ENCODE assay signal across 9 cellular contexts in the genomic region with DNA sequence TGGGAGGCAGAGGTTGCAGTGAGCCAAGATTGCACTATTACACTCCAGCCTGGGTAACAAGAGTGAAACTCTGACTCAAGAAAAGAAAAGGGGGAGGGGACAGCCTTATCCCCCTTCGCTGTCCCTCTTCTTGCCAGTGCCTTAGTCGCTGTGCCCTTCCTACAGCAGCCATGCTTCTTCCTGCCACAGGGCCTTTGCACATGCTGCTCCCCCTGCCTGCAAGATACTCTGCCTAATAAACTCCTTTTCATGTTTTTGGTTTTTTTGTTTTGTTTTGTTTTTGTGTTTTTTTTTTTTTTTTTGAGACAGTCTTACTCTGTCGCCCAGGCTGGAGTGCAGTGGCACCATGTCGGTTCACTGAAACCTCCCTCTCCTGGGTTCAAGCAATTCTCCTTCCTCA. TPM values are rescaled to one million over a fixed set of nuclear protein-coding genes. Genes with fewer than 3 reads are reported as not detected.
"Had no signal": no experiment of that assay in that cellular context is flagged by ENCODE, and none has a peak within 500 bp of the region (broad histone marks: within the 10 kb centered on the region; RNA-seq: fewer than 3 reads in every experiment).

No MANE protein-coding gene starts in this region.

- H3K4me3 ChIP-seq: GM12878 had no signal

- FAIRE-seq: G401.6, GM12878, GM12891, GM12892, GM18507, GM19239 had no signal

- DNase-seq: GDM1, GF-D8 had no signal

- ATAC-seq: GM12878 had no signal

RNA-seq across cellular contexts. Expression of a gene that starts 21.4 kb away (rescaled TPM):
- total RNA-seq: G401 had no signal
